In the genomic region with DNA sequence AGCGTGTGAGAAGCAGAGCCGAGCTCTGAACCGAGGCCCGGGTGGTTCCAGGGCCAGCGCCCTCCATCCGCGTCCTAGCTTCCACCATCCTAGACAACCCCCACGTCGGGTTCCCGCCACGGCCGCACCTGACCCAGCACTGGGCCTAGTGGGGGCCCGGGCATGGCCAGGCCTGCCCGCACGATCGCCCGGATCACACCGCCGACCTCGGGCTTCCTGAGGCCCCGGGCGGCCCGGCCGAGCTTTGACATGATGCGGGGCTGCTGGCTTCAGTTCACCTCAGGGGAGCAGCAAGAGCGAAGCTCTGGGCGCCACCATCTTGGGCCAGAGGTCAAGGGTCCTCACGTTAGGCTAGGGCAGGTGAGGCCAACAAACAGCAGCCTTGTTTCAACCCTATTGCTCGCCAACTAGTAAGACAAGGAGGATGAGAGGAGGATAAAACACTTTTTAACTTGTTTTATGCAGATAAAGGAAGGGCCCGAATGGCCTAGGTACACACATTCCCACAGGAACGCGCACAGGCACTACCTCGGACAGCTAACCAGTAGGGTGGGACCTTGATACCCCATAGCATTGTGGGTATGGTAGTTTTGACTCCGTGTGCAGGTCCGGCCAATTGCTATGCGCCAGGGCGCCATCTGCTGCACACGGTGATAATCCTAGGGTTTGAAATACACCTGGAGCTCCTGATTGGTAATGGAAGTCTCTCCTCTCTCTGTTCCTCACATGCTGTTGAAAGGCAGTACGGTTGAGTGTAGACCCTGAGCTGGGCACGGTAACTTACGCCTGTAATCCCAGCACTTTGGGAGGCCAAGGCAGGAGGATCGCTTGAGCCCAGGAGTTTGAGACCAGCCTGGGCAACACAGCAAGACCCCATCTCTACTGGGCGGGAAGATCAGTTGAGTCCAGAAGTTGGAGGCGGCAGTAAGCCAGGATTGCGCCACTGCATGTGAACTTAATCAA, we compare ENCODE assay signal across 8 cellular contexts. TPM values are rescaled to one million over a fixed set of nuclear protein-coding genes. Genes with fewer than 3 reads are reported as not detected.
A peak's percentile ranks its signal among the peaks of the same experiment; 100 is the strongest.
DNase-seq lines count a peak whose midpoint lies in the region; ATAC-seq and TF ChIP-seq lines count a peak whose summit lies in the region.

A gene (minus strand): TSS at position 345 of the 963 bp plus-strand sequence. CDS start 94 bp downstream, at position 251.

- TF ChIP-seq POLR2A in erythroblast (IDR thresholded peaks at IDR 0.05; ENCODE audit: low read length) = peak; percentile 61

- no peaks in the 10 kb centered on the region for H3K27me3 ChIP-seq in mucosa of stomach (ENCODE audit: control insufficient read depth, insufficient read depth, low read length)

- H3K9me3 Mint-ChIP-seq in IgD-negative memory B cell = peaks cover 0 to 13% (median 2%) of the 10 kb centered on the region in 3 donors

- H3K36me3 Mint-ChIP-seq in IgD-negative memory B cell = peaks cover 8% of the 10 kb centered on the region

- H3K4me3 Mint-ChIP-seq in IgD-negative memory B cell = peak within 1 kb of the TSS; percentile 83 to 98 (median 94)

- peak within 1 kb of the TSS; percentile 71 for H3K4me3 ChIP-seq in mucosa of stomach (ENCODE audit: low read length)

- H3K27ac Mint-ChIP-seq in IgD-negative memory B cell = peak within 1 kb of the TSS; percentile 49 to 99 (median 95)

- H3K9me3 ChIP-seq in mucosa of stomach (ENCODE audit: control insufficient read depth, low read length) = no peaks in the 10 kb centered on the region

- no peaks in the 10 kb centered on the region for H3K27me3 Mint-ChIP-seq in IgD-negative memory B cell

- H3K36me3 ChIP-seq in mucosa of stomach (ENCODE audit: control insufficient read depth, insufficient read depth, low read length) = no peaks in the 10 kb centered on the region

- H3K4me1 Mint-ChIP-seq in IgD-negative memory B cell = peaks cover 0 to 11% (median 7%) of the 10 kb centered on the region in 3 donors

- peak within 1 kb of the TSS; percentile 78 for H3K9ac ChIP-seq in mucosa of stomach (ENCODE audit: low read length)

- no peaks in the 10 kb centered on the region for H3K4me1 ChIP-seq in mucosa of stomach (ENCODE audit: control insufficient read depth, insufficient read depth, low read length)

- DNase-seq in DMS153 (lab: John Stamatoyannopoulos, UW) = peak; percentile 92
- peak; percentile 76 for DNase-seq in OCI-M2 (lab: John Stamatoyannopoulos, UW; ENCODE audit: unreplicated experiment)
- peak; percentile 83 for DNase-seq in activated T-cell treated with anti-CD3 and anti-CD28 coated beads for 48 hours (ENCODE audit: low read depth)
- DNase-seq in erythroblast (lab: John Stamatoyannopoulos, UW) = peak; percentile 93 to 95
- DNase-seq in stimulated activated CD8-positive, alpha-beta memory T cell treated with anti-CD3 and anti-CD28 coated beads, Interleukin-7, amount 100 ng/mL, for 24 hours (ENCODE audit: low read depth) = peak; percentile 75

- ATAC-seq in GM21528 (IDR thresholded peaks at IDR 0.05; ENCODE audit: low FRiP score, unreplicated experiment) = peak; percentile 90

RNA-seq across cellular contexts. Expression of the gene that starts here (rescaled TPM):
- 92.2 TPM for polyA plus RNA-seq in IgD-negative memory B cell

Comparison
In these comparisons a context has a peak if more than half of its experiments do, and no peak if none do; other contexts are left out.
1. Peak in every context shown above with its lines: DNase-seq, ATAC-seq and H3K4me3 ChIP-seq.